10 cellular contexts compared by ENCODE assay signal in genomic region chr4:14196141-14196540, GRCh38.
A peak's percentile ranks its signal among the peaks of the same experiment; 100 is the strongest.
DNase-seq lines count a peak whose midpoint lies in the region; ATAC-seq, FAIRE-seq and TF ChIP-seq lines count a peak whose summit lies in the region.
"Had no signal": no experiment of that assay in that cellular context is flagged by ENCODE, and none has a peak within 500 bp of the region (broad histone marks: within the 10 kb centered on the region; RNA-seq: fewer than 3 reads in every experiment).

No MANE protein-coding gene starts in this region.

- TF ChIP-seq EP300 in HepG2 (IDR thresholded peaks at IDR 0.05; ENCODE audit: low read depth in 2 of 2, low read length in 2 of 2), result no peak
- no peak for TF ChIP-seq EP300 in HepG2 (CRISPR knock-in tag; IDR thresholded peaks at IDR 0.05; ENCODE audit: borderline replicate concordance)

- no peak for FAIRE-seq in HepG2 (lab: Jason Lieb, UNC)

- BruUV-seq in HepG2 (replicated peaks; lab: Mats Ljungman, UMichigan), result no TSS peak

- POLR2A ChIA-PET in HepG2 (lab: Yijun Ruan, JAX), result no interaction called here

- WGBS in HepG2 (ENCODE audit: low lambda C conversion rate), result 2% methylated on average over 7 of the region's 7 CpGs

- TF ChIP-seq CTCF in choroid plexus epithelial cell (conservative IDR thresholded peaks at IDR 0.05; ENCODE audit: low read depth, low read length) (no peak), HepG2 (CRISPR knock-in tag; IDR thresholded peaks at IDR 0.05) (no peak)

- TF ChIP-seq RAD21 in HepG2 (CRISPR knock-in tag; IDR thresholded peaks at IDR 0.05), result no peak

- no peaks in the 10 kb centered on the region for H4K20me1 ChIP-seq in HepG2 (ENCODE audit: insufficient read depth, low read length)

- no peak overlapping the region for H3K4me3 ChIP-seq in choroid plexus epithelial cell (ENCODE audit: low read depth, low read length)
- H3K4me3 ChIP-seq in HepG2 (replicated peaks in 1 of 3; ENCODE audit: insufficient read depth in 1 of 3, low read depth in 2 of 3, low read length in 3 of 3), result no peak overlapping the region

- peak; percentile 44 for DNase-seq in Caki2 (ENCODE audit: low read depth)
- DNase-seq in Kasumi-1 (lab: John Stamatoyannopoulos, UW), result peak; percentile 45 to 49
- DNase-seq in choroid plexus epithelial cell (ENCODE audit: low read depth), result peak; percentile 83
- DNase-seq in HepG2 (ENCODE audit: low spot score), result no peak
- no peak for DNase-seq in NCI-H2196 (lab: John Stamatoyannopoulos, UW; ENCODE audit: unreplicated experiment)
- DNase-seq: T-helper 17 cell had no signal

- no peak for ATAC-seq in HepG2
- ATAC-seq in HG03108 (IDR thresholded peaks at IDR 0.05; ENCODE audit: unreplicated experiment), result no peak
- ATAC-seq in GM18861 (IDR thresholded peaks at IDR 0.05; ENCODE audit: unreplicated experiment), result no peak
- no peak for ATAC-seq in GM21717 (IDR thresholded peaks at IDR 0.05; ENCODE audit: unreplicated experiment)
- ATAC-seq: T-helper 17 cell had no signal

- CTCF ChIA-PET in HepG2 (lab: Yijun Ruan, JAX; ENCODE audit: low intra/inter-chr PET ratio, low total read pairs), result no interaction called here

- no peaks in the 10 kb centered on the region for H3K4me1 ChIP-seq in HepG2 (ENCODE audit: insufficient read depth, low read length)

- in situ Hi-C loops in Caki2 (cut with HindIII; ENCODE audit: low pct_unique_long_range_greater_than_20kb, low sequenced_read_pairs) (no loop called here), HepG2 (cut with HindIII; ENCODE audit: extremely low pct_ligation_motif_present, low pct_unique_long_range_greater_than_20kb) (no loop called here)

- no peak overlapping the region for H3K27ac ChIP-seq in HepG2 (ENCODE audit: extremely low read length, insufficient read depth, low read length)
- H3K27ac ChIP-seq: epithelial cell of prostate had no signal

- TF ChIP-seq POLR2A in HepG2 (IDR thresholded peaks at IDR 0.05; ENCODE audit: insufficient read depth in 1 of 2, low read depth in 2 of 2, low read length in 2 of 2), result no peak

- H2AFZ ChIP-seq in HepG2 (ENCODE audit: low read length), result no peak overlapping the region

- H3K36me3 ChIP-seq in HepG2 (replicated peaks in 1 of 2; ENCODE audit: control insufficient read depth in 1 of 2, insufficient read depth in 2 of 2, low read length in 2 of 2), result no peaks in the 10 kb centered on the region

- no peak overlapping the region for H3K4me2 ChIP-seq in HepG2 (ENCODE audit: low read depth, low read length)

- no peaks in the 10 kb centered on the region for H3K27me3 ChIP-seq in HepG2 (ENCODE audit: control insufficient read depth in 1 of 2, insufficient read depth in 2 of 2, low read length in 2 of 2)

- no peaks in the 10 kb centered on the region for H3K79me2 ChIP-seq in HepG2 (ENCODE audit: insufficient read depth, low read length)

- intact Hi-C loops in HepG2 (cut with micrococcal nuclease; ENCODE audit: unreplicated experiment), result no loop called here

- no peak overlapping the region for H3K9ac ChIP-seq in HepG2 (ENCODE audit: insufficient read depth, low read depth, low read length)

- H3K9me3 ChIP-seq in HepG2 (ENCODE audit: low read length), result peaks cover 78% of the 10 kb centered on the region

TF ChIP-seq in HepG2, 621 proteins besides CTCF, POLR2A, EP300 and RAD21:
- no peak for TF ChIP-seq ZNF501 (CRISPR knock-in tag; IDR thresholded peaks at IDR 0.05)
- peak; percentile 92 for TF ChIP-seq MIER2 (CRISPR knock-in tag; IDR thresholded peaks at IDR 0.05)
- 0 out of 2 replicates have a peak, but pooled peaks have one; percentile 34 for TF ChIP-seq THRA (CRISPR knock-in tag; IDR thresholded peaks at IDR 0.05; ENCODE audit: borderline replicate concordance)
- no peak for TF ChIP-seq PBX2 (CRISPR knock-in tag; IDR thresholded peaks at IDR 0.05)
- TF ChIP-seq REST (IDR thresholded peaks at IDR 0.05; ENCODE audit: borderline replicate concordance in 1 of 2, low read depth in 1 of 2, low read length in 2 of 2), result peak; percentile 46 to 92
- TF ChIP-seq ARNT (IDR thresholded peaks at IDR 0.05), result no peak

Comparison
In these comparisons a context has a peak if more than half of its experiments do, and no peak if none do; other contexts are left out.
1. DNase-seq: peak in Caki2 (single experiment), Kasumi-1 (2 of 2) and choroid plexus epithelial cell (single experiment); none in HepG2 (single experiment) and NCI-H2196 (single experiment).